21 cellular contexts compared by ENCODE assay signal in genomic region chr6:72132851-72133250, GRCh38.
DNase-seq lines count a peak whose midpoint lies in the region; ATAC-seq and TF ChIP-seq lines count a peak whose summit lies in the region.
"Had no signal": no experiment of that assay in that cellular context is flagged by ENCODE, and none has a peak within 500 bp of the region (broad histone marks: within the 10 kb centered on the region; RNA-seq: fewer than 3 reads in every experiment).

No MANE protein-coding gene starts in this region.

- no peak overlapping the region for H3K56ac ChIP-seq in H9 (ENCODE audit: insufficient read length, low read depth, low read length)

- no peak overlapping the region for H3K4me2 ChIP-seq in GM23248 (ENCODE audit: unreplicated experiment)
- no peak overlapping the region for H3K4me2 ChIP-seq in H9 (ENCODE audit: insufficient read depth, insufficient read length, low read length)
- H3K4me2 ChIP-seq: A549; BLaER1 treated with 17β-estradiol and CSF1 and Interleukin-3, amounts not matched to agents 10 nM and 100 nM; PC-9 had no signal

- H3K79me2 ChIP-seq in GM23248 (ENCODE audit: insufficient read depth), result no peaks in the 10 kb centered on the region
- H3K79me2 ChIP-seq in H9 (ENCODE audit: insufficient read depth, low read length), result no peaks in the 10 kb centered on the region

- no peak overlapping the region for H3K4me3 Mint-ChIP-seq in H9
- H3K4me3 Mint-ChIP-seq in naive thymus-derived CD8-positive, alpha-beta T cell, result no peak overlapping the region
- H3K4me3 Mint-ChIP-seq: CD8-positive, alpha-beta T cell had no signal

- H3K9me3 Mint-ChIP-seq in H9, result no peaks in the 10 kb centered on the region
- H3K9me3 Mint-ChIP-seq in naive thymus-derived CD8-positive, alpha-beta T cell, result no peaks in the 10 kb centered on the region
- H3K9me3 Mint-ChIP-seq: CD8-positive, alpha-beta T cell had no signal

- H3K9me2 ChIP-seq in GM23248 (ENCODE audit: insufficient read depth), result no peaks in the 10 kb centered on the region

- no peak overlapping the region for H2BK15ac ChIP-seq in H9 (ENCODE audit: low read depth, low read length)

- H3K27me3 ChIP-seq in GM23248 (replicated peaks; ENCODE audit: insufficient read depth) (0 out of 2 replicates have a peak, but pooled peaks cover 8% of the 10 kb centered on the region), adipocyte (replicated peaks; ENCODE audit: control insufficient read depth, insufficient read depth, low read length) (no peaks in the 10 kb centered on the region), prostate gland (replicated peaks; ENCODE audit: insufficient read depth) (no peaks in the 10 kb centered on the region), H9 (ENCODE audit: insufficient read depth, low read length) (no peaks in the 10 kb centered on the region)
- H3K27me3 ChIP-seq: BLaER1 treated with 17β-estradiol and CSF1 and Interleukin-3, amounts not matched to agents 10 nM and 100 nM had no signal

- ATAC-seq in naive thymus-derived CD8-positive, alpha-beta T cell, result no peak
- ATAC-seq: A549; CD8-positive, alpha-beta T cell; HCT116 had no signal

- H3K9me3 ChIP-seq in GM23248 (ENCODE audit: low read depth), result no peaks in the 10 kb centered on the region
- no peaks in the 10 kb centered on the region for H3K9me3 ChIP-seq in adipocyte (ENCODE audit: control insufficient read depth, low read length)
- H3K9me3 ChIP-seq in prostate gland, result no peaks in the 10 kb centered on the region
- no peaks in the 10 kb centered on the region for H3K9me3 ChIP-seq in H9 (ENCODE audit: control insufficient read depth, low read depth, low read length)
- H3K9me3 ChIP-seq: A549; BLaER1 treated with 17β-estradiol and CSF1 and Interleukin-3, amounts not matched to agents 10 nM and 100 nM had no signal

- H4K91ac ChIP-seq in H9 (ENCODE audit: insufficient read length, low read depth, low read length), result no peak overlapping the region

- H2BK12ac ChIP-seq in H9 (ENCODE audit: insufficient read length, low read depth, low read length), result no peak overlapping the region

- H3K23me2 ChIP-seq in H9 (ENCODE audit: insufficient read length, low read depth, low read length, poor library complexity, severe bottlenecking), result no peaks in the 10 kb centered on the region

- no peak overlapping the region for H3K4me3 ChIP-seq in GM23248
- no peak overlapping the region for H3K4me3 ChIP-seq in adipocyte (ENCODE audit: low read length)
- H3K4me3 ChIP-seq in prostate gland, result no peak overlapping the region
- H3K4me3 ChIP-seq: A549; BLaER1 treated with 17β-estradiol and CSF1 and Interleukin-3, amounts not matched to agents 10 nM and 100 nM; PC-9 had no signal

- H3K79me1 ChIP-seq in H9 (ENCODE audit: insufficient read depth, low read depth, low read length, poor library complexity, severe bottlenecking), result no peaks in the 10 kb centered on the region

- H3K18ac ChIP-seq in H9 (ENCODE audit: insufficient read length, low read depth, low read length), result no peak overlapping the region

- H3K36me3 ChIP-seq in GM23248 (ENCODE audit: low read depth), result no peaks in the 10 kb centered on the region
- H3K36me3 ChIP-seq in adipocyte (ENCODE audit: control insufficient read depth, insufficient read depth, low read length, severe bottlenecking), result no peaks in the 10 kb centered on the region
- no peaks in the 10 kb centered on the region for H3K36me3 ChIP-seq in prostate gland
- H3K36me3 ChIP-seq: BLaER1 treated with 17β-estradiol and CSF1 and Interleukin-3, amounts not matched to agents 10 nM and 100 nM had no signal

- no peaks in the 10 kb centered on the region for H3F3A ChIP-seq in GM23248 (ENCODE audit: insufficient read depth)

- no peak overlapping the region for H2AFZ ChIP-seq in GM23248
- no peak overlapping the region for H2AFZ ChIP-seq in H9 (ENCODE audit: low read length)
- H2AFZ ChIP-seq: PC-9 had no signal

- H4K20me1 ChIP-seq in GM23248 (ENCODE audit: insufficient read depth), result no peaks in the 10 kb centered on the region
- no peaks in the 10 kb centered on the region for H4K20me1 ChIP-seq in H9 (ENCODE audit: control insufficient read depth, insufficient read depth, insufficient read length)
- H4K20me1 ChIP-seq: BLaER1 treated with 17β-estradiol and CSF1 and Interleukin-3, amounts not matched to agents 10 nM and 100 nM had no signal

- TF ChIP-seq CTCF in prostate gland (IDR thresholded peaks at IDR 0.05) (no peak), H9 (conservative IDR thresholded peaks at IDR 0.05) (no peak)

- no peaks in the 10 kb centered on the region for H3K36me3 Mint-ChIP-seq in H9 (ENCODE audit: insufficient read depth in 1 of 3, low read depth in 3 of 3)
- H3K36me3 Mint-ChIP-seq in naive thymus-derived CD8-positive, alpha-beta T cell, result no peaks in the 10 kb centered on the region
- H3K36me3 Mint-ChIP-seq: CD8-positive, alpha-beta T cell had no signal

- DNase-seq in EL, result peak; percentile 6
- DNase-seq in GM23248, result peak; percentile 39
- peak; percentile 14 for DNase-seq in adipocyte (ENCODE audit: low read depth)
- peak; percentile 37 for DNase-seq in kidney glomerular epithelial cell (lab: John Stamatoyannopoulos, UW)
- DNase-seq in prostate gland (ENCODE audit: low spot score), result no peak
- no peak for DNase-seq in H9
- DNase-seq in NCI-H146 treated with DMSO at 0.1 percent for 48 hours (lab: John Stamatoyannopoulos, UW; ENCODE audit: unreplicated experiment), result no peak
- DNase-seq in naive thymus-derived CD8-positive, alpha-beta T cell, result no peak
- DNase-seq: CD8-positive, alpha-beta T cell; DMS79; KG1; MV-4-11; NCI-H187; NCI-H2107; NCI-H2227 treated with DMSO at 0.1 percent for 48 hours; NCI-H524; PC-9 had no signal

- H3K27ac ChIP-seq in GM23248, result peak overlapping the region; percentile 19; the same call in 1 of the 2 replicates
- no peak overlapping the region for H3K27ac ChIP-seq in prostate gland
- H3K27ac ChIP-seq in H9 (ENCODE audit: insufficient read length, low read depth, low read length), result no peak overlapping the region
- H3K27ac ChIP-seq: A549; BLaER1 treated with 17β-estradiol and CSF1 and Interleukin-3, amounts not matched to agents 10 nM and 100 nM; PC-9; RWPE1 had no signal

- no peak overlapping the region for H3K14ac ChIP-seq in H9 (ENCODE audit: insufficient read depth, low read length)

- H3K9ac ChIP-seq in GM23248 (no peak overlapping the region), adipocyte (ENCODE audit: low read length) (no peak overlapping the region), H9 (ENCODE audit: extremely low read depth, insufficient read length, low read length) (no peak overlapping the region)
- H3K9ac ChIP-seq: BLaER1 treated with 17β-estradiol and CSF1 and Interleukin-3, amounts not matched to agents 10 nM and 100 nM had no signal

- no peak overlapping the region for H4K8ac ChIP-seq in H9 (replicated peaks; ENCODE audit: insufficient read length, low read depth, low read length)

- in situ Hi-C loops in GM23248 (cut with MboI), result no loop called here

- no peak overlapping the region for H3K23ac ChIP-seq in H9 (ENCODE audit: insufficient read length, low read depth, low read length)

- H4K5ac ChIP-seq in H9 (ENCODE audit: insufficient read length, low read depth, low read length), result no peak overlapping the region

- no peak for TF ChIP-seq POLR2A in prostate gland (IDR thresholded peaks at IDR 0.05)

- peaks cover 11 to 12% of the 10 kb centered on the region in 2 experiments for H3K4me1 Mint-ChIP-seq in H9
- H3K4me1 Mint-ChIP-seq in naive thymus-derived CD8-positive, alpha-beta T cell, result no peaks in the 10 kb centered on the region

- intact Hi-C loops in prostate gland (cut with DNase I), result no loop called here

- H2BK5ac ChIP-seq in H9 (ENCODE audit: insufficient read length, low read length), result no peak overlapping the region

- H2BK20ac ChIP-seq in H9 (ENCODE audit: low read depth, low read length, poor library complexity, severe bottlenecking), result no peak overlapping the region

- H3K4ac ChIP-seq in H9 (ENCODE audit: low read depth, low read length), result no peak overlapping the region

- H2AK5ac ChIP-seq in H9 (ENCODE audit: insufficient read length, low read length), result no peak overlapping the region

- no peak overlapping the region for H2BK120ac ChIP-seq in H9 (ENCODE audit: low read depth, low read length, poor library complexity, severe bottlenecking)

- no peak overlapping the region for H3T11ph ChIP-seq in H9 (ENCODE audit: low read length)

- POLR2A ChIA-PET in naive thymus-derived CD8-positive, alpha-beta T cell (lab: Charles Lee), result no interaction called here

- H3K27ac Mint-ChIP-seq in H9, result peak overlapping the region in 1 of 3 experiments; percentile 58; a peak in 2 of 7 replicates
- H3K27ac Mint-ChIP-seq in naive thymus-derived CD8-positive, alpha-beta T cell, result no peak overlapping the region
- H3K27ac Mint-ChIP-seq: CD8-positive, alpha-beta T cell had no signal

- H3K27me3 Mint-ChIP-seq in H9 (ENCODE audit: low read depth), result peaks cover 17% of the 10 kb centered on the region
- no peaks in the 10 kb centered on the region for H3K27me3 Mint-ChIP-seq in naive thymus-derived CD8-positive, alpha-beta T cell

- H3K4me1 ChIP-seq in GM23248 (ENCODE audit: insufficient read depth) (no peaks in the 10 kb centered on the region), adipocyte (ENCODE audit: control insufficient read depth, insufficient read depth, low read length) (no peaks in the 10 kb centered on the region), prostate gland (replicated peaks) (no peaks in the 10 kb centered on the region), H9 (ENCODE audit: insufficient read depth, low read length) (no peaks in the 10 kb centered on the region)
- H3K4me1 ChIP-seq: A549; BLaER1 treated with 17β-estradiol and CSF1 and Interleukin-3, amounts not matched to agents 10 nM and 100 nM had no signal

Comparison
In these comparisons a context has a peak if more than half of its experiments do, and no peak if none do; other contexts are left out.
1. DNase-seq: peak in EL (single experiment), GM23248 (single experiment), adipocyte (single experiment) and kidney glomerular epithelial cell (single experiment); none in prostate gland (single experiment), H9 (single experiment), NCI-H146 treated with DMSO at 0.1 percent for 48 hours (single experiment) and naive thymus-derived CD8-positive, alpha-beta T cell (0 of 10).